Comparison of ENCODE assay signal across 15 cellular contexts in the genomic region with DNA sequence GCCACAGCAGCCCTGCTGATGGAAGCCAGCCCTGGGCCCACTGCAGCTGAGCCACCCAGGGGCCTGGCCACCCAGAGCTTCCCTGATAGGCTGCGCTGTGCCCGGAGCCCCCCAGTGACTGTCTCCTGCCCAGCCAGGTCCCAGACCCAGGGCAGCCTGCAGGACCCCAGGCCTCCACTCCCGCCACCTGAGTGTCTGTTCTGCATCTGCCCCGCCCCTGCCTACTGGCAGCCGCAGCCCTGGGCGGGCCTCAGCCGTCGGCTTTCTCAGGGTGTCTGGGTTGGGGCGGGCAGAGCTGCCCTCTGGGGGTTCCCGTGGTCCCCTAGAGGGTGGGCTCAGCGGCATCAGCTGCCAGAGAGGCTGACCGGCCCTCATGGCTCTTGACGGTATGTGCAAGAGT. TPM values are rescaled to one million over a fixed set of nuclear protein-coding genes. Genes with fewer than 3 reads are reported as not detected.
DNase-seq lines count a peak whose midpoint lies in the region; ATAC-seq, FAIRE-seq and TF ChIP-seq lines count a peak whose summit lies in the region.
"Had no signal": no experiment of that assay in that cellular context is flagged by ENCODE, and none has a peak within 500 bp of the region (broad histone marks: within the 10 kb centered on the region; RNA-seq: fewer than 3 reads in every experiment).

No MANE protein-coding gene starts in this region.

- TF ChIP-seq POLR2A in vagina (IDR thresholded peaks at IDR 0.05), result no peak

- CTCF ChIA-PET in RWPE1 (lab: Yijun Ruan, JAX), result no interaction called here

- DNase-seq in RWPE1 (ENCODE audit: low spot score) (no peak), pancreas (peak in 3 of 6 donors; percentile 66 to 81 (median 70)), vagina (ENCODE audit: extremely low spot score in 2 of 2) (no peak), natural killer cell (no peak)
- no peak for DNase-seq in effector CD8-positive, alpha-beta T cell (lab: John Stamatoyannopoulos, UW)
- DNase-seq: activated CD4-positive, alpha-beta T cell treated with anti-CD3 and anti-CD28 coated beads for 4 hours; DMS79 treated with DMSO at 0.1 percent for 48 hours; dorsolateral prefrontal cortex; islet precursor cell; NCI-H1436 treated with DMSO at 0.1 percent for 48 hours; NCI-H82; stimulated activated naive CD8-positive, alpha-beta T cell treated with anti-CD3 and anti-CD28 coated beads, Interleukin-15, amount 100 ng/mL, for 72 hours had no signal

- H3K9me3 Mint-ChIP-seq in natural killer cell, result no peaks in the 10 kb centered on the region
- H3K9me3 Mint-ChIP-seq: neural progenitor cell; stimulated activated naive CD8-positive, alpha-beta T cell treated with anti-CD3 and anti-CD28 coated beads, Interleukin-15, amount 100 ng/mL, for 72 hours had no signal

- no peak overlapping the region for H3K4me3 Mint-ChIP-seq in natural killer cell
- H3K4me3 Mint-ChIP-seq: neural progenitor cell; stimulated activated naive CD8-positive, alpha-beta T cell treated with anti-CD3 and anti-CD28 coated beads, Interleukin-15, amount 100 ng/mL, for 72 hours had no signal

- H3K27ac ChIP-seq in RWPE1 (peak overlapping the region; percentile 92), esophagus (ENCODE audit: low read depth in 2 of 2, low read length in 1 of 2) (peak overlapping the region; percentile 89 to 92), pancreas (peak overlapping the region; percentile 86 to 99 (median 98)), vagina (peak overlapping the region; percentile 89)
- H3K27ac ChIP-seq: neural progenitor cell had no signal

- ATAC-seq in pancreas, result peak; percentile 6 to 16 (median 8)
- no peak for ATAC-seq in GM19397 (IDR thresholded peaks at IDR 0.05; ENCODE audit: unreplicated experiment)
- ATAC-seq in natural killer cell, result no peak

- no peaks in the 10 kb centered on the region for H3K27me3 Mint-ChIP-seq in natural killer cell (ENCODE audit: low read depth in 2 of 2)
- H3K27me3 Mint-ChIP-seq: stimulated activated naive CD8-positive, alpha-beta T cell treated with anti-CD3 and anti-CD28 coated beads, Interleukin-15, amount 100 ng/mL, for 72 hours had no signal

- no peaks in the 10 kb centered on the region for H3K36me3 ChIP-seq in esophagus (ENCODE audit: control insufficient read depth in 2 of 2, insufficient read depth in 2 of 2, low read length in 1 of 2)
- no peaks in the 10 kb centered on the region for H3K36me3 ChIP-seq in pancreas
- no peaks in the 10 kb centered on the region for H3K36me3 ChIP-seq in vagina
- H3K36me3 ChIP-seq: neural progenitor cell had no signal

- H3K9me3 ChIP-seq in esophagus (ENCODE audit: control insufficient read depth in 2 of 2, insufficient read depth in 1 of 2, low read depth in 1 of 2, low read length in 1 of 2), result no peaks in the 10 kb centered on the region
- H3K9me3 ChIP-seq in pancreas, result no peaks in the 10 kb centered on the region
- H3K9me3 ChIP-seq in vagina, result no peaks in the 10 kb centered on the region

- H3K4me3 ChIP-seq in esophagus (ENCODE audit: low read depth in 1 of 2, low read length in 2 of 2) (peak overlapping the region; percentile 16 to 25), pancreas (peak overlapping the region; percentile 1 to 55 (median 44)), vagina (peak overlapping the region in 1 of 2 donors; percentile 10)
- H3K4me3 ChIP-seq: dorsolateral prefrontal cortex, neural progenitor cell had no signal

- H3K27me3 ChIP-seq in esophagus (ENCODE audit: control insufficient read depth in 1 of 2, insufficient read depth in 2 of 2, low read length in 2 of 2) (no peaks in the 10 kb centered on the region), pancreas (no peaks in the 10 kb centered on the region), vagina (no peaks in the 10 kb centered on the region)
- H3K27me3 ChIP-seq: dorsolateral prefrontal cortex, neural progenitor cell had no signal

- H3K27ac Mint-ChIP-seq in natural killer cell, result no peak overlapping the region
- H3K27ac Mint-ChIP-seq: neural progenitor cell; stimulated activated naive CD8-positive, alpha-beta T cell treated with anti-CD3 and anti-CD28 coated beads, Interleukin-15, amount 100 ng/mL, for 72 hours had no signal

- TF ChIP-seq CTCF in RWPE1 (conservative IDR thresholded peaks at IDR 0.05; ENCODE audit: low read depth), result no peak
- no peak for TF ChIP-seq CTCF in pancreas (IDR thresholded peaks at IDR 0.05)
- TF ChIP-seq CTCF in vagina (IDR thresholded peaks at IDR 0.05), result no peak
- TF ChIP-seq CTCF in natural killer cell (IDR thresholded peaks at IDR 0.05), result no peak

- intact Hi-C loops in pancreas (cut with DNase I) (no loop called here), vagina (cut with DNase I) (no loop called here), natural killer cell (cut with micrococcal nuclease) (no loop called here)

- WGBS in esophagus, 2 donors, result 51% methylated on average over 13 of the region's 13 CpGs
- 18 to 23% methylated on average over 13 of the region's 13 CpGs for WGBS in pancreas, 2 donors

- H3K4me1 ChIP-seq in esophagus (ENCODE audit: control insufficient read depth in 2 of 2, insufficient read depth in 2 of 2, low read length in 1 of 2) (peaks cover 4 to 46% of the 10 kb centered on the region in 2 donors), pancreas (peaks cover 47 to 52% (median 50%) of the 10 kb centered on the region in 3 donors), vagina (peaks cover 47% of the 10 kb centered on the region)

- H3K4me1 Mint-ChIP-seq in natural killer cell, result peaks cover 0 to 12% of the 10 kb centered on the region in 2 donors

- no peaks in the 10 kb centered on the region for H3K36me3 Mint-ChIP-seq in natural killer cell
- H3K36me3 Mint-ChIP-seq: neural progenitor cell had no signal

- POLR2A ChIA-PET in RWPE1 (lab: Yijun Ruan, JAX; ENCODE audit: low non-redundant PET), result no interaction called here

- FAIRE-seq in pancreas (lab: Jason Lieb, UNC), result no peak

RNA-seq across cellular contexts. Expression of a gene that starts 12.5 kb away (rescaled TPM):
- polyA plus RNA-seq in esophagus (10 to 100 TPM; 33.8 to 43.4 TPM), pancreas (10 to 100 TPM; 55.3 to 82.7 TPM)
- total RNA-seq in pancreas (10 to 100 TPM; 25.8 to 90.1 (median 33.1) TPM), vagina (97.2 TPM), natural killer cell (100 to 1,000 TPM; 107 to 130 (median 129) TPM)

RNA-seq across cellular contexts. Expression of a gene that starts 29.7 kb away (rescaled TPM):
- polyA plus RNA-seq in esophagus (10 to 100 TPM; 16.1 to 31.2 TPM), pancreas (10 to 100 TPM; 51.1 to 56.4 TPM)
- total RNA-seq in pancreas (10 to 100 TPM; 37.2 to 61.9 (median 54.1) TPM), vagina (34.4 TPM), natural killer cell (10 to 100 TPM; 45.1 to 69.8 (median 48.5) TPM)

RNA-seq across cellular contexts. Expression of a gene that starts 29.9 kb away (rescaled TPM):
- polyA plus RNA-seq in esophagus (1 to 10 TPM; 8.6 TPM), pancreas (1 to 10 TPM; 7.1 to 8.6 TPM)
- total RNA-seq in pancreas (10 to 100 TPM in 4 of 6 donors, 1 to 10 TPM in 2; 7.4 to 13.1 (median 12.1) TPM), vagina (21.4 TPM), natural killer cell (10 to 100 TPM; 17.2 to 22.7 (median 19.2) TPM)

Comparison
In these comparisons a context has a peak if more than half of its experiments do, and no peak if none do; other contexts are left out.
1. ATAC-seq: peak in pancreas (4 of 4); none in GM19397 (single experiment) and natural killer cell (0 of 3).
2. Peak in every context shown above with its lines, with median percentiles within 50 percentile points of each other: H3K27ac ChIP-seq.